ENCODE assay signal across 25 cellular contexts in the genomic region with DNA sequence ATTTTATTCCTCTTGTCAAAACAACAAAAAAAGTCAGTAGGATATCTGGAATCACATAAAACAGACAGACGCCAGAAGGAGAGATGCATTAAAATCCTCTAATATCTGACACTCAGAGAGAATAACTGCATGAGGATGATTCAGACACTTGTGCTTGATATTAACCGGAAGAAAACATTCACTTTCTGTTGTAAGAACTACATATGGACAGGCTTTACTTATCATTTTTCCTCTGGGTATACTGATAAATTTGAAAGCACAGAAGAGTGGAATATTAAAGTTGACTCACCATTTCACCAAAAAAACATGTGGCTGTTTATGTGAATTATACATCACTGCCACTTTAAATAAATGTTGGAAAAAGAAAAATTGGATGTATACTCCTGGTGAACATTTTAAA.
DNase-seq lines count a peak whose midpoint lies in the region; FAIRE-seq and TF ChIP-seq lines count a peak whose summit lies in the region.
"Had no signal": no experiment of that assay in that cellular context is flagged by ENCODE, and none has a peak within 500 bp of the region (broad histone marks: within the 10 kb centered on the region; RNA-seq: fewer than 3 reads in every experiment).

No MANE protein-coding gene starts in this region.

- no peak overlapping the region for H3K23ac ChIP-seq in neuronal stem cell (ENCODE audit: low read depth, low read length, poor library complexity)

- no peak overlapping the region for H2BK12ac ChIP-seq in neuronal stem cell (ENCODE audit: low read length)

- H3K4me3 ChIP-seq in AG09309 (ENCODE audit: control insufficient read depth, low read depth, low read length): no peak overlapping the region
- no peak overlapping the region for H3K4me3 ChIP-seq in fibroblast of mammary gland (ENCODE audit: control insufficient read depth, low read depth, low read length)
- H3K4me3 ChIP-seq in neuronal stem cell (ENCODE audit: low read length in 2 of 2): no peak overlapping the region
- H3K4me3 ChIP-seq in effector memory CD4-positive, alpha-beta T cell (ENCODE audit: insufficient read depth, low read depth, low read length, poor library complexity, severe bottlenecking): no peak overlapping the region
- H3K4me3 ChIP-seq in kidney (ENCODE audit: low read length in 2 of 2): no peak overlapping the region
- H3K4me3 ChIP-seq: A549, left ventricle myocardium inferior, PC-9, skin epidermis, tibial artery had no signal

- no peak overlapping the region for H4K8ac ChIP-seq in neuronal stem cell (ENCODE audit: low read depth, low read length)

- H3K9me3 ChIP-seq in neuronal stem cell (replicated peaks in 1 of 2; ENCODE audit: control insufficient read depth in 2 of 2, insufficient read depth in 1 of 2, low read depth in 1 of 2, low read length in 2 of 2) (no peaks in the 10 kb centered on the region), kidney (ENCODE audit: control insufficient read depth in 1 of 2, low read length in 2 of 2) (no peaks in the 10 kb centered on the region)
- no peaks in the 10 kb centered on the region for H3K9me3 ChIP-seq in effector memory CD4-positive, alpha-beta T cell (ENCODE audit: control insufficient read depth, low read length)
- H3K9me3 ChIP-seq: A549, left ventricle myocardium inferior, tibial artery had no signal

- FAIRE-seq in kidney (lab: Jason Lieb, UNC): no peak
- FAIRE-seq: A549, HepG2 had no signal

- H3K9ac ChIP-seq in neuronal stem cell (ENCODE audit: low read depth, low read length, poor library complexity) (no peak overlapping the region), kidney (ENCODE audit: low read length in 2 of 2) (no peak overlapping the region)

- no peak overlapping the region for H3K4ac ChIP-seq in neuronal stem cell (ENCODE audit: low read length)

- no CpG with 5 or more reads among the region's 2 CpGs for WGBS in neuronal stem cell (ENCODE audit: extremely low coverage in 2 of 2, insufficient read length in 2 of 2, insufficient replicate concordance in 1 of 2), 2 donors

- no peak overlapping the region for H2BK15ac ChIP-seq in neuronal stem cell (ENCODE audit: low read length)

- H2AFZ ChIP-seq in neuronal stem cell (ENCODE audit: low read length): peak overlapping the region; percentile 42
- H2AFZ ChIP-seq: PC-9 had no signal

- H3K27ac ChIP-seq in neuronal stem cell (replicated peaks; ENCODE audit: low read length): no peak overlapping the region
- H3K27ac ChIP-seq in effector memory CD4-positive, alpha-beta T cell (ENCODE audit: insufficient read depth, low read length, poor library complexity, severe bottlenecking): no peak overlapping the region
- H3K27ac ChIP-seq in kidney (ENCODE audit: low read depth in 2 of 2, low read length in 2 of 2): no peak overlapping the region
- H3K27ac ChIP-seq: A549, left ventricle myocardium inferior, PC-9, skin epidermis, tibial artery had no signal

- H3K4me2 ChIP-seq in neuronal stem cell (ENCODE audit: insufficient read depth, low read length, poor library complexity, severe bottlenecking): no peak overlapping the region
- H3K4me2 ChIP-seq: A549, PC-9 had no signal

- H3K14ac ChIP-seq in neuronal stem cell (ENCODE audit: low read length): no peak overlapping the region

- no peak overlapping the region for H4K91ac ChIP-seq in neuronal stem cell (ENCODE audit: low read depth, low read length, poor library complexity)

- H3K18ac ChIP-seq in neuronal stem cell (ENCODE audit: low read length): no peak overlapping the region

- no peak overlapping the region for H2BK120ac ChIP-seq in neuronal stem cell (ENCODE audit: low read depth, low read length)

- H2BK5ac ChIP-seq in neuronal stem cell (ENCODE audit: low read length): no peak overlapping the region

- H3K4me1 ChIP-seq in neuronal stem cell (ENCODE audit: control insufficient read depth in 2 of 2, insufficient read depth in 1 of 2, low read depth in 1 of 2, low read length in 2 of 2): peaks cover 0 to 5% of the 10 kb centered on the region in 2 donors
- H3K4me1 ChIP-seq in effector memory CD4-positive, alpha-beta T cell (ENCODE audit: control insufficient read depth, insufficient read depth, low read length, poor library complexity, severe bottlenecking): no peaks in the 10 kb centered on the region
- H3K4me1 ChIP-seq in kidney (ENCODE audit: control insufficient read depth in 1 of 2, insufficient read depth in 1 of 2, low read depth in 1 of 2, low read length in 2 of 2): no peaks in the 10 kb centered on the region
- H3K4me1 ChIP-seq: left ventricle myocardium inferior, tibial artery had no signal

- H3K27me3 ChIP-seq in neuronal stem cell (ENCODE audit: control insufficient read depth in 3 of 3, insufficient read depth in 3 of 3, low read depth in 1 of 3, low read length in 3 of 3): no peaks in the 10 kb centered on the region
- no peaks in the 10 kb centered on the region for H3K27me3 ChIP-seq in effector memory CD4-positive, alpha-beta T cell (replicated peaks; ENCODE audit: control insufficient read depth, insufficient read depth, low read length, poor library complexity, severe bottlenecking)
- H3K27me3 ChIP-seq: tibial artery had no signal

- intact Hi-C loops in kidney (cut with DNase I): no loop called here

- no peaks in the 10 kb centered on the region for H3K79me1 ChIP-seq in neuronal stem cell (ENCODE audit: low read depth, low read length)

- no peak for TF ChIP-seq CTCF in AG09309 (IDR thresholded peaks at IDR 0.05; ENCODE audit: control insufficient read depth, insufficient read depth, low read depth, low read length, missing control alignments)
- TF ChIP-seq CTCF in fibroblast of mammary gland (conservative IDR thresholded peaks at IDR 0.05; ENCODE audit: control insufficient read depth, insufficient read depth, low read depth, low read length): no peak
- TF ChIP-seq CTCF in kidney (IDR thresholded peaks at IDR 0.05; ENCODE audit: borderline replicate concordance, extremely low read depth, insufficient read depth): no peak

- H2AK5ac ChIP-seq in neuronal stem cell (ENCODE audit: low read depth, low read length): no peak overlapping the region

- H3K36me3 ChIP-seq in neuronal stem cell (replicated peaks in 1 of 2; ENCODE audit: control insufficient read depth in 2 of 2, insufficient read depth in 2 of 2, low read length in 2 of 2): no peaks in the 10 kb centered on the region
- no peaks in the 10 kb centered on the region for H3K36me3 ChIP-seq in effector memory CD4-positive, alpha-beta T cell (ENCODE audit: control insufficient read depth, insufficient read depth, low read length)
- H3K36me3 ChIP-seq in kidney (ENCODE audit: control insufficient read depth in 1 of 2, insufficient read depth in 2 of 2, low read length in 2 of 2): no peaks in the 10 kb centered on the region
- H3K36me3 ChIP-seq: left ventricle myocardium inferior, tibial artery had no signal

- DNase-seq in AG09309 (ENCODE audit: low read depth) (peak; percentile 11), OCI-M1 (lab: John Stamatoyannopoulos, UW) (peak; percentile 31), fibroblast of mammary gland (ENCODE audit: low read depth) (peak; percentile 33), neuronal stem cell (ENCODE audit: low spot score) (no peak), midbrain (lab: John Stamatoyannopoulos, UW) (no peak), kidney (no peak)
- DNase-seq in effector memory CD4-positive, alpha-beta T cell: no peak
- no peak for DNase-seq in activated CD4-positive, alpha-beta T cell treated with anti-CD3 and anti-CD28 coated beads for 48 hours
- DNase-seq: activated CD4-positive, alpha-beta T cell treated with anti-CD3 and anti-CD28 coated beads for 4 hours; activated T-cell treated with anti-CD3 and anti-CD28 coated beads, Interleukin-2, amount 50 U/mL, for 4 hours; DMS53; effector CD4-positive, alpha-beta T cell; left ventricle myocardium inferior; naive B cell; NCI-H1694 treated with DMSO at 0.1 percent for 48 hours; NCI-H510A; occipital lobe; PC-9; SHP77; stimulated activated CD8-positive, alpha-beta memory T cell treated with anti-CD3 and anti-CD28 coated beads, Interleukin-4, amount 100 ng/mL, for 48 hours; stimulated activated naive CD8-positive, alpha-beta T cell treated with anti-CD3 and anti-CD28 coated beads, Interleukin-15, amount 100 ng/mL, for 72 hours; tibial artery had no signal

Comparison
In these comparisons a context has a peak if more than half of its experiments do, and no peak if none do; other contexts are left out.
1. DNase-seq: peak in AG09309 (single experiment), OCI-M1 (single experiment) and fibroblast of mammary gland (single experiment); none in neuronal stem cell (single experiment), midbrain (single experiment), effector memory CD4-positive, alpha-beta T cell (0 of 3), activated CD4-positive, alpha-beta T cell treated with anti-CD3 and anti-CD28 coated beads for 48 hours (single experiment) and kidney (single experiment).